11 cellular contexts compared by ENCODE assay signal in the genomic region with DNA sequence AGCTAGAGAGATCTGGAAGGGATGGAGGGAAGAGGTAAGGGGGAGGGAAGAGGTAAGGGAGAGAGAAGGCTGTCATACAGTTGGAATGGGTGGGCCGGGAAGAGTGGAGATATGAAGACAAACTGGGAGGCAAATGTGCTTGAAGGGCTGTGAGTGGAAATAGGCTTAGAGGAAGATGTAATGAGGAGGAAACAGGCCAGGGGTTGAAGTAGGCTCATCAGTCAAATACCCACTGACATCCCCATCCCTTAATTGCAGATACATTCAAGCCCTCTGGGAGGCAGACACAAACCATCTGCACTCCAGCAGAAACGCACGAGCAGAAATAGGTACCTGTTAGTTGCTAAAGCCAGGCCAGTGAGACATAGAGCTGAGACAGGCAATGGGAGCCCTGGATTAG. TPM values are rescaled to one million over a fixed set of nuclear protein-coding genes. Genes with fewer than 3 reads are reported as not detected.
DNase-seq lines count a peak whose midpoint lies in the region; ATAC-seq and TF ChIP-seq lines count a peak whose summit lies in the region.
"Had no signal": no experiment of that assay in that cellular context is flagged by ENCODE, and none has a peak within 500 bp of the region (broad histone marks: within the 10 kb centered on the region; RNA-seq: fewer than 3 reads in every experiment).

No MANE protein-coding gene starts in this region.

- peak overlapping the region; percentile 17 for H3K4me3 Mint-ChIP-seq in glutamatergic neuron (ENCODE audit: unreplicated experiment)
- H3K4me3 Mint-ChIP-seq in activated CD8-positive, alpha-beta memory T cell treated with anti-CD3 and anti-CD28 coated beads, Interleukin-2, amount 10 ng/mL, durations not matched to agents 7 days and 5 days: no peak overlapping the region
- H3K4me3 Mint-ChIP-seq: activated CD4-positive, alpha-beta T cell treated with anti-CD3 and anti-CD28 coated beads, Interleukin-2, amount 10 ng/mL, durations not matched to agents 7 days and 5 days had no signal

- peaks cover 3% of the 10 kb centered on the region for H3K9me3 Mint-ChIP-seq in glutamatergic neuron (ENCODE audit: unreplicated experiment)
- no peaks in the 10 kb centered on the region for H3K9me3 Mint-ChIP-seq in activated CD8-positive, alpha-beta memory T cell treated with anti-CD3 and anti-CD28 coated beads, Interleukin-2, amount 10 ng/mL, durations not matched to agents 7 days and 5 days (ENCODE audit: low read depth)
- H3K9me3 Mint-ChIP-seq: activated CD4-positive, alpha-beta T cell treated with anti-CD3 and anti-CD28 coated beads, Interleukin-2, amount 10 ng/mL, durations not matched to agents 7 days and 5 days had no signal

- no peak for TF ChIP-seq CTCF in C4-2B (conservative IDR thresholded peaks at IDR 0.05)
- no peak for TF ChIP-seq CTCF in glutamatergic neuron (IDR thresholded peaks at IDR 0.05; ENCODE audit: partially characterized antibody, unreplicated experiment)

- H3K27ac ChIP-seq in C4-2B: peak overlapping the region; percentile 11; the same call in 1 of the 2 replicates

- peaks cover 21% of the 10 kb centered on the region for H3K4me1 Mint-ChIP-seq in glutamatergic neuron (ENCODE audit: low read depth, unreplicated experiment)
- peaks cover 16% of the 10 kb centered on the region for H3K4me1 Mint-ChIP-seq in activated CD8-positive, alpha-beta memory T cell treated with anti-CD3 and anti-CD28 coated beads, Interleukin-2, amount 10 ng/mL, durations not matched to agents 7 days and 5 days

- H3K36me3 Mint-ChIP-seq in glutamatergic neuron (ENCODE audit: unreplicated experiment): no peaks in the 10 kb centered on the region
- H3K36me3 Mint-ChIP-seq in activated CD8-positive, alpha-beta memory T cell treated with anti-CD3 and anti-CD28 coated beads, Interleukin-2, amount 10 ng/mL, durations not matched to agents 7 days and 5 days: no peaks in the 10 kb centered on the region

- H3K27me3 Mint-ChIP-seq in glutamatergic neuron (ENCODE audit: unreplicated experiment): peaks cover 4% of the 10 kb centered on the region
- H3K27me3 Mint-ChIP-seq in activated CD8-positive, alpha-beta memory T cell treated with anti-CD3 and anti-CD28 coated beads, Interleukin-2, amount 10 ng/mL, durations not matched to agents 7 days and 5 days: no peaks in the 10 kb centered on the region
- H3K27me3 Mint-ChIP-seq: activated CD4-positive, alpha-beta T cell treated with anti-CD3 and anti-CD28 coated beads, Interleukin-2, amount 10 ng/mL, durations not matched to agents 7 days and 5 days had no signal

- no peak overlapping the region for H3K27ac Mint-ChIP-seq in glutamatergic neuron (ENCODE audit: unreplicated experiment)
- no peak overlapping the region for H3K27ac Mint-ChIP-seq in activated CD8-positive, alpha-beta memory T cell treated with anti-CD3 and anti-CD28 coated beads, Interleukin-2, amount 10 ng/mL, durations not matched to agents 7 days and 5 days
- H3K27ac Mint-ChIP-seq: activated CD4-positive, alpha-beta T cell treated with anti-CD3 and anti-CD28 coated beads, Interleukin-2, amount 10 ng/mL, durations not matched to agents 7 days and 5 days had no signal

- CTCF ChIA-PET in activated CD8-positive, alpha-beta memory T cell treated with anti-CD3 and anti-CD28 coated beads, Interleukin-2, amount 10 ng/mL, durations not matched to agents 7 days and 5 days (lab: Charles Lee): interaction anchor here (1.2 to 1.5 kb wide), 2 partner anchors 9 to 26 kb away, joined by 3 to 7 read pairs; no protein-coding TSS in a partner anchor

- in situ Hi-C loops in SK-MEL-5 (cut with HindIII; ENCODE audit: low pct_unique_long_range_greater_than_20kb, low sequenced_read_pairs): no loop called here

- ATAC-seq in activated CD8-positive, alpha-beta memory T cell treated with anti-CD3 and anti-CD28 coated beads, Interleukin-2, amount 10 ng/mL, durations not matched to agents 7 days and 5 days: no peak

- DNase-seq in HT-29 (ENCODE audit: low spot score) (peak; percentile 26), SK-MEL-5 (ENCODE audit: low read depth, low spot score) (peak; percentile 55), glutamatergic neuron (no peak), ecto neural progenitor cell (ENCODE audit: low spot score) (no peak), NCI-H524 treated with DMSO at 0.1 percent for 48 hours (lab: John Stamatoyannopoulos, UW) (no peak)
- DNase-seq in activated CD8-positive, alpha-beta memory T cell treated with anti-CD3 and anti-CD28 coated beads, Interleukin-2, amount 10 ng/mL, durations not matched to agents 7 days and 5 days: no peak
- no peak for DNase-seq in stimulated activated naive CD4-positive, alpha-beta T cell (lab: John Stamatoyannopoulos, UW)
- DNase-seq: activated CD4-positive, alpha-beta T cell treated with anti-CD3 and anti-CD28 coated beads, Interleukin-2, amount 10 ng/mL, durations not matched to agents 7 days and 5 days; effector CD8-positive, alpha-beta T cell; NCI-H187 had no signal

RNA-seq across cellular contexts. Expression of a gene that starts 2.1 kb away (rescaled TPM):
- not detected in 2 replicates for total RNA-seq in HT-29 (2014; rRNA removed; shearing (Covaris generic))
- total RNA-seq in SK-MEL-5 (2014; rRNA removed; shearing (Covaris generic)): not detected in 2 replicates
- polyA plus RNA-seq in SK-MEL-5 (2015; cell fraction: cytosol; rRNA removed): not detected in 2 replicates
- polyA plus RNA-seq in SK-MEL-5 (2015; cell fraction: nucleus; rRNA removed): not detected in 2 replicates
- total RNA-seq in glutamatergic neuron (ENCODE audit: unreplicated experiment): 0.42 TPM
- under 1 TPM in 1 of 2 experiments, not detected in 1; 0.06 TPM for total RNA-seq in activated CD8-positive, alpha-beta memory T cell treated with anti-CD3 and anti-CD28 coated beads, Interleukin-2, amount 10 ng/mL, durations not matched to agents 7 days and 5 days
- total RNA-seq: activated CD4-positive, alpha-beta T cell treated with anti-CD3 and anti-CD28 coated beads, Interleukin-2, amount 10 ng/mL, durations not matched to agents 7 days and 5 days had no signal

RNA-seq across cellular contexts. Expression of a gene that starts 12.4 kb away (rescaled TPM):
- total RNA-seq in HT-29 (2014; rRNA removed; shearing (Covaris generic)): not detected in 2 replicates
- total RNA-seq in SK-MEL-5 (2014; rRNA removed; shearing (Covaris generic)): 0.21 TPM in 1 of 2 replicates, not detected in the other
- polyA plus RNA-seq in SK-MEL-5 (2015; cell fraction: cytosol; rRNA removed): not detected in 2 replicates
- polyA plus RNA-seq in SK-MEL-5 (2015; cell fraction: nucleus; rRNA removed): not detected in 2 replicates
- 0.64 TPM for total RNA-seq in glutamatergic neuron (ENCODE audit: unreplicated experiment)
- not detected for total RNA-seq in activated CD8-positive, alpha-beta memory T cell treated with anti-CD3 and anti-CD28 coated beads, Interleukin-2, amount 10 ng/mL, durations not matched to agents 7 days and 5 days
- total RNA-seq: activated CD4-positive, alpha-beta T cell treated with anti-CD3 and anti-CD28 coated beads, Interleukin-2, amount 10 ng/mL, durations not matched to agents 7 days and 5 days had no signal

RNA-seq across cellular contexts. Expression of a gene that starts 44.2 kb away (rescaled TPM):
- 1.1 and 2.8 TPM in 2 replicates for total RNA-seq in HT-29 (2014; rRNA removed; shearing (Covaris generic))
- 2.0 and 2.3 TPM in 2 replicates for total RNA-seq in SK-MEL-5 (2014; rRNA removed; shearing (Covaris generic))
- polyA plus RNA-seq in SK-MEL-5 (2015; cell fraction: cytosol; rRNA removed): 0.83 and 2.1 TPM in 2 replicates
- polyA plus RNA-seq in SK-MEL-5 (2015; cell fraction: nucleus; rRNA removed): 30.7 and 38.5 TPM in 2 replicates
- total RNA-seq in glutamatergic neuron (ENCODE audit: unreplicated experiment): 10.9 TPM
- total RNA-seq in activated CD8-positive, alpha-beta memory T cell treated with anti-CD3 and anti-CD28 coated beads, Interleukin-2, amount 10 ng/mL, durations not matched to agents 7 days and 5 days: 10 to 100 TPM in 1 of 2 experiments, 1 to 10 TPM in 1; 9.8 to 12.3 TPM

Comparison
In these comparisons a context has a peak if more than half of its experiments do, and no peak if none do; other contexts are left out.
1. DNase-seq: peak in HT-29 (single experiment) and SK-MEL-5 (single experiment); none in glutamatergic neuron (single experiment), ecto neural progenitor cell (single experiment), activated CD8-positive, alpha-beta memory T cell treated with anti-CD3 and anti-CD28 coated beads, Interleukin-2, amount 10 ng/mL, durations not matched to agents 7 days and 5 days (single experiment), stimulated activated naive CD4-positive, alpha-beta T cell (0 of 6) and NCI-H524 treated with DMSO at 0.1 percent for 48 hours (single experiment).